ENCODE assay signal across 28 cellular contexts in genomic region chr1:178849932-178850331, GRCh38. TPM values are rescaled to one million over a fixed set of nuclear protein-coding genes. Genes with fewer than 3 reads are reported as not detected.
"Had no signal": no experiment of that assay in that cellular context is flagged by ENCODE, and none has a peak within 500 bp of the region (broad histone marks: within the 10 kb centered on the region; RNA-seq: fewer than 3 reads in every experiment).

No MANE protein-coding gene starts in this region.

- H3K27ac ChIP-seq: body of pancreas, cardiac muscle cell, heart left ventricle, lower lobe of right lung had no signal

- H3K27ac Mint-ChIP-seq: activated CD4-positive, alpha-beta T cell treated with anti-CD3 and anti-CD28 coated beads, Interleukin-2, amount 10 ng/mL, durations not matched to agents 7 days and 5 days; activated CD8-positive, alpha-beta memory T cell treated with anti-CD3 and anti-CD28 coated beads, Interleukin-2, amount 10 ng/mL, durations not matched to agents 7 days and 5 days; activated CD8-positive, alpha-beta T cell treated with anti-CD3 and anti-CD28 coated beads for 36 hours; activated naive CD4-positive, alpha-beta T cell treated with anti-CD3 and anti-CD28 coated beads, Interleukin-2, amount 10 ng/mL, durations not matched to agents 7 days and 5 days; dendritic cell treated with granulocyte-macrophage colony-stimulating factor and Interleukin-4, amounts not matched to agents 40 ng/mL and 50 ng/mL, for 4 days; mesothelial cell of epicardium; natural killer cell; progenitor cell of endocrine pancreas; stimulated activated naive CD8-positive, alpha-beta T cell treated with anti-CD3 and anti-CD28 coated beads, Interleukin-15, Interleukin-2, amounts not matched to agents 100 ng/mL and 50 ng/mL, for 24 hours; T-helper 1 cell treated with Interleukin-12 subunit alpha and Interleukin-12 subunit beta and Interleukin-4 antibody, amounts not matched to agents 30 μg/mL and 1 μg/mL, for 36 hours had no signal

- H3K27me3 ChIP-seq: body of pancreas, cardiac muscle cell, heart left ventricle, tibial artery had no signal

- DNase-seq: activated CD4-positive, alpha-beta T cell treated with anti-CD3 and anti-CD28 coated beads, Interleukin-2, amount 10 ng/mL, durations not matched to agents 7 days and 5 days; activated CD8-positive, alpha-beta memory T cell treated with anti-CD3 and anti-CD28 coated beads, Interleukin-2, amount 10 ng/mL, durations not matched to agents 7 days and 5 days; activated CD8-positive, alpha-beta T cell treated with anti-CD3 and anti-CD28 coated beads for 36 hours; activated effector memory CD4-positive, alpha-beta T cell treated with anti-CD3 and anti-CD28 coated beads, Interleukin-2, amount 50 U/mL, for 16 hours; activated naive CD4-positive, alpha-beta T cell treated with anti-CD3 and anti-CD28 coated beads, Interleukin-2, amount 10 ng/mL, durations not matched to agents 7 days and 5 days; activated T-cell treated with anti-CD3 and anti-CD28 coated beads for 4 hours; amygdala; body of pancreas; effector CD4-positive, alpha-beta T cell; heart left ventricle; left colon; lower lobe of right lung; natural killer cell; retina; stimulated activated CD4-positive, alpha-beta T cell treated with anti-CD3 and anti-CD28 coated beads, Interleukin-4, amount 100 ng/mL, for 24 hours; substantia nigra; T1000; tibial artery had no signal

- H3K27me3 Mint-ChIP-seq: activated CD4-positive, alpha-beta T cell treated with anti-CD3 and anti-CD28 coated beads, Interleukin-2, amount 10 ng/mL, durations not matched to agents 7 days and 5 days; activated CD8-positive, alpha-beta memory T cell treated with anti-CD3 and anti-CD28 coated beads, Interleukin-2, amount 10 ng/mL, durations not matched to agents 7 days and 5 days; activated CD8-positive, alpha-beta T cell treated with anti-CD3 and anti-CD28 coated beads for 36 hours; activated naive CD4-positive, alpha-beta T cell treated with anti-CD3 and anti-CD28 coated beads, Interleukin-2, amount 10 ng/mL, durations not matched to agents 7 days and 5 days; dendritic cell treated with granulocyte-macrophage colony-stimulating factor and Interleukin-4, amounts not matched to agents 40 ng/mL and 50 ng/mL, for 4 days; progenitor cell of endocrine pancreas; stimulated activated naive CD8-positive, alpha-beta T cell treated with anti-CD3 and anti-CD28 coated beads, Interleukin-15, Interleukin-2, amounts not matched to agents 100 ng/mL and 50 ng/mL, for 24 hours had no signal

- H3K4me3 ChIP-seq: body of pancreas, cardiac muscle cell, heart left ventricle, lower lobe of right lung, tibial artery had no signal

- H3K4me3 Mint-ChIP-seq: activated CD4-positive, alpha-beta T cell treated with anti-CD3 and anti-CD28 coated beads, Interleukin-2, amount 10 ng/mL, durations not matched to agents 7 days and 5 days; activated CD8-positive, alpha-beta memory T cell treated with anti-CD3 and anti-CD28 coated beads, Interleukin-2, amount 10 ng/mL, durations not matched to agents 7 days and 5 days; activated CD8-positive, alpha-beta T cell treated with anti-CD3 and anti-CD28 coated beads for 36 hours; activated naive CD4-positive, alpha-beta T cell treated with anti-CD3 and anti-CD28 coated beads, Interleukin-2, amount 10 ng/mL, durations not matched to agents 7 days and 5 days; dendritic cell treated with granulocyte-macrophage colony-stimulating factor and Interleukin-4, amounts not matched to agents 40 ng/mL and 50 ng/mL, for 4 days; mesothelial cell of epicardium; natural killer cell; stimulated activated naive CD8-positive, alpha-beta T cell treated with anti-CD3 and anti-CD28 coated beads, Interleukin-15, Interleukin-2, amounts not matched to agents 100 ng/mL and 50 ng/mL, for 24 hours; T-helper 1 cell treated with Interleukin-12 subunit alpha and Interleukin-12 subunit beta and Interleukin-4 antibody, amounts not matched to agents 30 μg/mL and 1 μg/mL, for 36 hours had no signal

- H3K9me3 Mint-ChIP-seq: activated CD4-positive, alpha-beta T cell treated with anti-CD3 and anti-CD28 coated beads, Interleukin-2, amount 10 ng/mL, durations not matched to agents 7 days and 5 days; activated CD8-positive, alpha-beta T cell treated with anti-CD3 and anti-CD28 coated beads for 36 hours; activated naive CD4-positive, alpha-beta T cell treated with anti-CD3 and anti-CD28 coated beads, Interleukin-2, amount 10 ng/mL, durations not matched to agents 7 days and 5 days; dendritic cell treated with granulocyte-macrophage colony-stimulating factor and Interleukin-4, amounts not matched to agents 40 ng/mL and 50 ng/mL, for 4 days; mesothelial cell of epicardium; natural killer cell; stimulated activated naive CD8-positive, alpha-beta T cell treated with anti-CD3 and anti-CD28 coated beads, Interleukin-15, Interleukin-2, amounts not matched to agents 100 ng/mL and 50 ng/mL, for 24 hours; T-helper 1 cell treated with Interleukin-12 subunit alpha and Interleukin-12 subunit beta and Interleukin-4 antibody, amounts not matched to agents 30 μg/mL and 1 μg/mL, for 36 hours had no signal

- ATAC-seq: activated CD4-positive, CD25-positive, alpha-beta regulatory T cell treated with anti-CD3 and anti-CD28 coated beads, Interleukin-2, amount 50 U/mL, for 24 hours; activated CD8-positive, alpha-beta memory T cell treated with anti-CD3 and anti-CD28 coated beads, Interleukin-2, amount 10 ng/mL, durations not matched to agents 7 days and 5 days; activated CD8-positive, alpha-beta T cell treated with anti-CD3 and anti-CD28 coated beads for 36 hours; body of pancreas; heart left ventricle; left colon; lower lobe of right lung; natural killer cell had no signal

- H3K36me3 Mint-ChIP-seq: activated CD8-positive, alpha-beta memory T cell treated with anti-CD3 and anti-CD28 coated beads, Interleukin-2, amount 10 ng/mL, durations not matched to agents 7 days and 5 days; activated naive CD4-positive, alpha-beta T cell treated with anti-CD3 and anti-CD28 coated beads, Interleukin-2, amount 10 ng/mL, durations not matched to agents 7 days and 5 days; natural killer cell had no signal

- H3K4me1 Mint-ChIP-seq: activated CD4-positive, alpha-beta T cell treated with anti-CD3 and anti-CD28 coated beads, Interleukin-2, amount 10 ng/mL, durations not matched to agents 7 days and 5 days; activated CD8-positive, alpha-beta memory T cell treated with anti-CD3 and anti-CD28 coated beads, Interleukin-2, amount 10 ng/mL, durations not matched to agents 7 days and 5 days; activated naive CD4-positive, alpha-beta T cell treated with anti-CD3 and anti-CD28 coated beads, Interleukin-2, amount 10 ng/mL, durations not matched to agents 7 days and 5 days; mesothelial cell of epicardium; natural killer cell had no signal

- H3K4me1 ChIP-seq: heart left ventricle, lower lobe of right lung had no signal

- H3K36me3 ChIP-seq: cardiac muscle cell had no signal

- FAIRE-seq: endometrium, keratinocyte had no signal

RNA-seq across cellular contexts. Expression of gene ANGPTL1, which starts 20.9 kb away (rescaled TPM):
- total RNA-seq: activated CD4-positive, alpha-beta T cell treated with anti-CD3 and anti-CD28 coated beads, Interleukin-2, amount 10 ng/mL, durations not matched to agents 7 days and 5 days; activated CD8-positive, alpha-beta memory T cell treated with anti-CD3 and anti-CD28 coated beads, Interleukin-2, amount 10 ng/mL, durations not matched to agents 7 days and 5 days; activated CD8-positive, alpha-beta T cell treated with anti-CD3 and anti-CD28 coated beads for 36 hours; cardiac muscle cell; epithelial cell of proximal tubule; natural killer cell had no signal
- polyA plus RNA-seq: cardiac muscle cell, keratinocyte had no signal
